In the genomic region with DNA sequence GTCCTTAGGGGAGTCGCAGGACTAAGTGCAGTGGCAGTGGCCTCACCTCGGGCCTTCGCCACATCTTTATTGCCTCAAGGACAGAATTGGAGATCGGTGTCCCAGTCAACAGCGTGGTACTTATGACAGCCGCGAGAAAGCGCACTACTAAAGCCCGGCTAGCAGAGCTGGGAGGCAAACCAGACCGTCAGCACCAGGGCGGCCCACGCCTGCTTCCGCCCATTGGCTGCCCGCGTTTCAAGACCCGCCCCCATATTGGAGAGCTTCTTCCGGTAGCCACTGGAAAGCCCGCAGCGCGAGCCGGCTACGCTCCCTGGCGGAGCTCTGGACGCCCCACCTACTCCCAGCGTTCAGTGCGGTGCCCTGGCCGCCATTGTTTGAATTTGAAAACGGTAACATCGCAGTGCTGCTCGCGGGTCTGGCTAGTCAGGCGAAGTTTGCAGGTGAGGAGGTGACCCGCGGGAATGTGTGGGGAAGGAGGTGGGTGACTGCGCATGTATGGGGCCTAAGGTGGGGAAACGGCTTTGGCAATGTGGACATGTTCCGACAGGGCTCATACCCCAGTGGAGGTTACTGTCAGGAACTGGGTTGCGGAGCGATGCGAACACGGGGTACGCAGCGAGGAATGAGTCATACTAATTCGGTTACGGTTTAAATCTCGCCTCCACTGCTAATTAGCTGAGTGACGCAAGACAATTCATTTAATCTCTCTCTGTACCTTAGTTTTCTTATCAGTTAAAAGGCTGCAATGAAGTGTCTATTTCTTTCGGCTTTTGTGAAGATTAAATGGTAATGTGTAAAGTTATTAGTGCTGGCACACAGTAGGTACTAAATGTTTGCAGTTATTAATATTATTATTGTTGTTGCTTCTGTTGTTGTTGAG, we compare ENCODE assay signal across 8 cellular contexts. TPM values are rescaled to one million over a fixed set of nuclear protein-coding genes. Genes with fewer than 3 reads are reported as not detected.
A peak's percentile ranks its signal among the peaks of the same experiment; 100 is the strongest.
DNase-seq lines count a peak whose midpoint lies in the region; ATAC-seq and TF ChIP-seq lines count a peak whose summit lies in the region.

A gene with protein sequence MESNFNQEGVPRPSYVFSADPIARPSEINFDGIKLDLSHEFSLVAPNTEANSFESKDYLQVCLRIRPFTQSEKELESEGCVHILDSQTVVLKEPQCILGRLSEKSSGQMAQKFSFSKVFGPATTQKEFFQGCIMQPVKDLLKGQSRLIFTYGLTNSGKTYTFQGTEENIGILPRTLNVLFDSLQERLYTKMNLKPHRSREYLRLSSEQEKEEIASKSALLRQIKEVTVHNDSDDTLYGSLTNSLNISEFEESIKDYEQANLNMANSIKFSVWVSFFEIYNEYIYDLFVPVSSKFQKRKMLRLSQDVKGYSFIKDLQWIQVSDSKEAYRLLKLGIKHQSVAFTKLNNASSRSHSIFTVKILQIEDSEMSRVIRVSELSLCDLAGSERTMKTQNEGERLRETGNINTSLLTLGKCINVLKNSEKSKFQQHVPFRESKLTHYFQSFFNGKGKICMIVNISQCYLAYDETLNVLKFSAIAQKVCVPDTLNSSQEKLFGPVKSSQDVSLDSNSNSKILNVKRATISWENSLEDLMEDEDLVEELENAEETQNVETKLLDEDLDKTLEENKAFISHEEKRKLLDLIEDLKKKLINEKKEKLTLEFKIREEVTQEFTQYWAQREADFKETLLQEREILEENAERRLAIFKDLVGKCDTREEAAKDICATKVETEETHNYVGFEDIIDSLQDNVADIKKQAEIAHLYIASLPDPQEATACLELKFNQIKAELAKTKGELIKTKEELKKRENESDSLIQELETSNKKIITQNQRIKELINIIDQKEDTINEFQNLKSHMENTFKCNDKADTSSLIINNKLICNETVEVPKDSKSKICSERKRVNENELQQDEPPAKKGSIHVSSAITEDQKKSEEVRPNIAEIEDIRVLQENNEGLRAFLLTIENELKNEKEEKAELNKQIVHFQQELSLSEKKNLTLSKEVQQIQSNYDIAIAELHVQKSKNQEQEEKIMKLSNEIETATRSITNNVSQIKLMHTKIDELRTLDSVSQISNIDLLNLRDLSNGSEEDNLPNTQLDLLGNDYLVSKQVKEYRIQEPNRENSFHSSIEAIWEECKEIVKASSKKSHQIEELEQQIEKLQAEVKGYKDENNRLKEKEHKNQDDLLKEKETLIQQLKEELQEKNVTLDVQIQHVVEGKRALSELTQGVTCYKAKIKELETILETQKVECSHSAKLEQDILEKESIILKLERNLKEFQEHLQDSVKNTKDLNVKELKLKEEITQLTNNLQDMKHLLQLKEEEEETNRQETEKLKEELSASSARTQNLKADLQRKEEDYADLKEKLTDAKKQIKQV (N-terminal part only) (plus strand): TSS at position 353 of the 883 bp plus-strand sequence. CDS start 3,705 bp downstream, outside the sequence.

- H3K4me1 Mint-ChIP-seq in activated naive CD4-positive, alpha-beta T cell treated with anti-CD3 and anti-CD28 coated beads, Interleukin-2, amount 10 ng/mL, durations not matched to agents 7 days and 5 days: peaks cover 55% of the 10 kb centered on the region

- no peaks in the 10 kb centered on the region for H3K27me3 Mint-ChIP-seq in activated naive CD4-positive, alpha-beta T cell treated with anti-CD3 and anti-CD28 coated beads, Interleukin-2, amount 10 ng/mL, durations not matched to agents 7 days and 5 days

- H3K36me3 Mint-ChIP-seq in activated naive CD4-positive, alpha-beta T cell treated with anti-CD3 and anti-CD28 coated beads, Interleukin-2, amount 10 ng/mL, durations not matched to agents 7 days and 5 days: peaks cover 19% of the 10 kb centered on the region

- WGBS in gastroesophageal sphincter (ENCODE audit: low coverage in 1 of 2), 2 donors: 0 to 2% methylated on average over 4 to 7 of the region's 48 CpGs

- peak within 1 kb of the TSS; percentile 98 for H3K4me3 Mint-ChIP-seq in activated naive CD4-positive, alpha-beta T cell treated with anti-CD3 and anti-CD28 coated beads, Interleukin-2, amount 10 ng/mL, durations not matched to agents 7 days and 5 days

- peak within 1 kb of the TSS; percentile 99 for H3K27ac Mint-ChIP-seq in activated naive CD4-positive, alpha-beta T cell treated with anti-CD3 and anti-CD28 coated beads, Interleukin-2, amount 10 ng/mL, durations not matched to agents 7 days and 5 days

- peak; percentile 98 for ATAC-seq in HG02571 (IDR thresholded peaks at IDR 0.05; ENCODE audit: unreplicated experiment)
- ATAC-seq in gastroesophageal sphincter: peak; percentile 100

- peak within 1 kb of the TSS; percentile 76 for H3K4me3 ChIP-seq in GM08714 (ENCODE audit: low read length)
- peak within 1 kb of the TSS; percentile 78 for H3K4me3 ChIP-seq in NB4 (ENCODE audit: low read depth, low read length)
- H3K4me3 ChIP-seq in SK-N-MC: peak within 1 kb of the TSS; percentile 88
- H3K4me3 ChIP-seq in gastroesophageal sphincter: peak within 1 kb of the TSS; percentile 67
- H3K4me3 ChIP-seq in neutrophil (ENCODE audit: low read depth in 1 of 2, low read length in 1 of 2): peak within 1 kb of the TSS; percentile 84 to 85

- H3K36me3 ChIP-seq in SK-N-MC (ENCODE audit: insufficient read depth, low read length) (no peaks in the 10 kb centered on the region), gastroesophageal sphincter (no peaks in the 10 kb centered on the region), neutrophil (no peaks in the 10 kb centered on the region)

- H3K27ac ChIP-seq in SK-N-MC (no peak within 1 kb of the TSS), gastroesophageal sphincter (peak within 1 kb of the TSS; percentile 69 to 90 (median 89)), neutrophil (peak within 1 kb of the TSS; percentile 73)

- H3K9me3 ChIP-seq in SK-N-MC (ENCODE audit: low read depth, low read length) (no peaks in the 10 kb centered on the region), gastroesophageal sphincter (no peaks in the 10 kb centered on the region), neutrophil (no peaks in the 10 kb centered on the region)

- peaks cover 0 to 13% (median 3%) of the 10 kb centered on the region in 3 donors for H3K4me1 ChIP-seq in gastroesophageal sphincter
- H3K4me1 ChIP-seq in neutrophil (ENCODE audit: control insufficient read depth in 1 of 2, insufficient read depth in 1 of 2, low read depth in 1 of 2, low read length in 1 of 2): peaks cover 13 to 16% of the 10 kb centered on the region in 2 experiments

- no peaks in the 10 kb centered on the region for H3K27me3 ChIP-seq in gastroesophageal sphincter
- no peaks in the 10 kb centered on the region for H3K27me3 ChIP-seq in neutrophil

- no peaks in the 10 kb centered on the region for H3K9me3 Mint-ChIP-seq in activated naive CD4-positive, alpha-beta T cell treated with anti-CD3 and anti-CD28 coated beads, Interleukin-2, amount 10 ng/mL, durations not matched to agents 7 days and 5 days

- TF ChIP-seq CTCF in NB4 (IDR thresholded peaks at IDR 0.05; ENCODE audit: low read depth, low read length) (peak; percentile 7), gastroesophageal sphincter (IDR thresholded peaks at IDR 0.05) (peak in 3 of 4 experiments; percentile 27 to 74 (median 29)), neutrophil (IDR thresholded peaks at IDR 0.05) (peak; percentile 67)

- no peak for TF ChIP-seq EP300 in gastroesophageal sphincter (IDR thresholded peaks at IDR 0.05)

- CTCF ChIA-PET in activated naive CD4-positive, alpha-beta T cell treated with anti-CD3 and anti-CD28 coated beads, Interleukin-2, amount 10 ng/mL, durations not matched to agents 7 days and 5 days (lab: Charles Lee): interaction anchor here (0.8 to 1.5 kb wide), 6 partner anchors 37 to 440 kb away, joined by 3 to 4 read pairs (median 3); no protein-coding TSS in a partner anchor

- peak within 1 kb of the TSS; percentile 85 for H3K9ac ChIP-seq in SK-N-MC (ENCODE audit: insufficient read length)

- DNase-seq in NB4 (ENCODE audit: low read depth) (peak; percentile 99), SK-N-MC (ENCODE audit: low read depth, low spot score) (peak; percentile 39), superior temporal gyrus (ENCODE audit: extremely low spot score) (peak; percentile 97)
- peak; percentile 97 for DNase-seq in activated naive CD4-positive, alpha-beta T cell treated with anti-CD3 and anti-CD28 coated beads, Interleukin-2, amount 10 ng/mL, durations not matched to agents 7 days and 5 days

- TF ChIP-seq POLR2A in NB4 (IDR thresholded peaks at IDR 0.05; ENCODE audit: extremely low read depth, insufficient read length) (peak; percentile 96), gastroesophageal sphincter (IDR thresholded peaks at IDR 0.05) (peak; percentile 55)

RNA-seq across cellular contexts. Expression of the gene that starts here (rescaled TPM):
- 1 to 10 TPM; 2.4 to 3.0 (median 2.9) TPM for total RNA-seq in gastroesophageal sphincter

Comparison
In these comparisons a context has a peak if more than half of its experiments do, and no peak if none do; other contexts are left out.
1. DNase-seq: peak in every context shown above with its lines; median percentile 99 in NB4; 97 in activated naive CD4-positive, alpha-beta T cell treated with anti-CD3 and anti-CD28 coated beads, Interleukin-2, amount 10 ng/mL, durations not matched to agents 7 days and 5 days; 97 in superior temporal gyrus; 39 in SK-N-MC.
2. CTCF ChIP-seq: peak in every context shown above with its lines; median percentile 67 in neutrophil; 29 in gastroesophageal sphincter; 7 in NB4.